In the genomic region with DNA sequence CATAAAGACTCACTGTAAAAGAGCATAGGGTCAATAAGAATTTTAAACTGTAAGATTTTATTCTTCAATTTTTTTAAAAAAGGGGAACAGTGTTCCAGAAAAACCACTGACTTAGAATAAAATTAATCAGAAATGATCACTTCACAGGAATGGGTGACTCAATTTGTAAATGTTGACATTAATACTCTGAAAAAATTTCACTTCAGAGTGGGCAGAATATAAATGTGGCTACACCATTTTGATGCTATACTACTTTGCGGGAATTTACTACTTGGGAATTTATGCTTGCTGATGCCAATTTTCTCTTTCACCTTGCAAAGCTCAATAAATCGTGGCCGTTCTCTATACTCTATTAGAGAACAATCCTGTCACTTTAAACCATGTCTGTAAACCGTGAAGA, we compare ENCODE assay signal across 25 cellular contexts.
"Had no signal": no experiment of that assay in that cellular context is flagged by ENCODE, and none has a peak within 500 bp of the region (broad histone marks: within the 10 kb centered on the region; RNA-seq: fewer than 3 reads in every experiment).

No MANE protein-coding gene starts in this region.

- FAIRE-seq: HTR-8/SVneo had no signal

- H3K4me1 ChIP-seq: Peyer's patch, SJCRH30 had no signal

- DNase-seq: KBM-7, MV-4-11, NCI-H1048, NCI-H1105, NCI-H1417 treated with DMSO at 0.1 percent for 48 hours, NCI-H146, NCI-H1694 treated with DMSO at 0.1 percent for 48 hours, NCI-H2029, NCI-H2081 treated with DMSO at 0.1 percent for 48 hours, NCI-H2171, NCI-H226, NCI-H446, NCI-H510A, NCI-H524 treated with DMSO at 0.1 percent for 48 hours, NCI-H69, NCI-H774, Peyer's patch, SHP77 treated with DMSO at 0.1 percent for 48 hours, SJCRH30, T-helper 1 cell, T-helper 17 cell had no signal

- H3K4me3 ChIP-seq: Peyer's patch, SJCRH30 had no signal

- H3K27ac ChIP-seq: HL-60, Peyer's patch, SJCRH30 had no signal

- H3K27me3 ChIP-seq: Peyer's patch, SJCRH30 had no signal

- H3K9me3 ChIP-seq: Peyer's patch, SJCRH30 had no signal

- ATAC-seq: Right ventricle myocardium inferior, SK-N-SH treated with all-trans-retinoic acid at 6 μM for 48 hours, T-helper 17 cell had no signal
